8 cellular contexts compared by ENCODE assay signal in genomic region chr4:153438916-153439756, GRCh38. TPM values are rescaled to one million over a fixed set of nuclear protein-coding genes. Genes with fewer than 3 reads are reported as not detected.
DNase-seq lines count a peak whose midpoint lies in the region; ATAC-seq and TF ChIP-seq lines count a peak whose summit lies in the region.

No MANE protein-coding gene starts in this region.

- TF ChIP-seq CTCF in natural killer cell (IDR thresholded peaks at IDR 0.05): no peak

- no peaks in the 10 kb centered on the region for H3K9me3 Mint-ChIP-seq in natural killer cell

- no peaks in the 10 kb centered on the region for H3K27me3 Mint-ChIP-seq in natural killer cell (ENCODE audit: low read depth in 2 of 2)

- peak; percentile 32 for DNase-seq in activated CD8-positive, alpha-beta memory T cell treated with anti-CD3 and anti-CD28 coated beads, Interleukin-2, amount 50 U/mL, for 4 hours
- DNase-seq in natural killer cell (peak; percentile 38), mesenteric fat pad (ENCODE audit: low spot score) (no peak), cortex of kidney (lab: John Stamatoyannopoulos, UW) (no peak), SHP77 treated with DMSO at 0.1 percent for 48 hours (lab: John Stamatoyannopoulos, UW) (no peak)

- H3K27ac Mint-ChIP-seq in natural killer cell: peak overlapping the region; percentile 90 to 92

- peak overlapping the region; percentile 89 for H3K4me3 Mint-ChIP-seq in natural killer cell

- peaks cover 19 to 20% of the 10 kb centered on the region in 2 donors for H3K4me1 Mint-ChIP-seq in natural killer cell

- no peaks in the 10 kb centered on the region for H3K36me3 Mint-ChIP-seq in natural killer cell

- intact Hi-C loops in natural killer cell (cut with micrococcal nuclease): loop anchor here (2.0 to 5.0 kb wide), 3 partner anchors 26 to 83 kb away; no protein-coding TSS in a partner anchor

- ATAC-seq in GM19043 (IDR thresholded peaks at IDR 0.05; ENCODE audit: low read depth, unreplicated experiment) (peak; percentile 67), HG03064 (IDR thresholded peaks at IDR 0.05; ENCODE audit: low read depth, unreplicated experiment) (peak; percentile 75), natural killer cell (peak; percentile 86 to 92 (median 87)), HG03025 (IDR thresholded peaks at IDR 0.05; ENCODE audit: low FRiP score, unreplicated experiment) (no peak)

RNA-seq across cellular contexts. Expression of gene TMEM131L, which starts 27.0 kb away (rescaled TPM):
- total RNA-seq in natural killer cell: 100 to 1,000 TPM in 1 of 3 donors, 10 to 100 TPM in 2; 67.8 to 105 (median 71.1) TPM
- total RNA-seq in mesenteric fat pad: 27.0 TPM

Comparison
In these comparisons a context has a peak if more than half of its experiments do, and no peak if none do; other contexts are left out.
1. DNase-seq: peak in activated CD8-positive, alpha-beta memory T cell treated with anti-CD3 and anti-CD28 coated beads, Interleukin-2, amount 50 U/mL, for 4 hours (single experiment) and natural killer cell (single experiment); none in mesenteric fat pad (single experiment), cortex of kidney (single experiment) and SHP77 treated with DMSO at 0.1 percent for 48 hours (single experiment).